In genomic region chr1:172531846-172532699, GRCh38 we compare ENCODE assay signal across 8 cellular contexts. TPM values are rescaled to one million over a fixed set of nuclear protein-coding genes. Genes with fewer than 3 reads are reported as not detected.
A peak's percentile ranks its signal among the peaks of the same experiment; 100 is the strongest.
DNase-seq lines count a peak whose midpoint lies in the region; ATAC-seq and TF ChIP-seq lines count a peak whose summit lies in the region.

No MANE protein-coding gene starts in this region.

- DNase-seq in DMS 273 treated with DMSO at 0.1 percent for 48 hours (lab: John Stamatoyannopoulos, UW), result peak; percentile 97
- peak; percentile 84 for DNase-seq in HuH-7 (ENCODE audit: low spot score)
- peak; percentile 69 for DNase-seq in activated T-cell treated with anti-CD3 and anti-CD28 coated beads for 48 hours (ENCODE audit: low read depth)
- DNase-seq in stimulated activated CD8-positive, alpha-beta memory T cell treated with anti-CD3 and anti-CD28 coated beads, Interleukin-7, amount 100 ng/mL, for 1 hour (ENCODE audit: low read depth in 2 of 2), result peak; percentile 68 to 69

- peak overlapping the region; percentile 84; the same call in 1 of the 2 replicates for H2AFZ ChIP-seq in OCI-LY1 (ENCODE audit: low read length)

- no peaks in the 10 kb centered on the region for H3K27me3 ChIP-seq in OCI-LY1 (ENCODE audit: insufficient read depth, low read length)
- H3K27me3 ChIP-seq in muscle layer of colon (ENCODE audit: control insufficient read depth in 1 of 2, insufficient read depth in 2 of 2, low read length in 2 of 2), result no peaks in the 10 kb centered on the region

- peak overlapping the region; percentile 83 for H3K4me2 ChIP-seq in OCI-LY1 (ENCODE audit: low read length)

- no peaks in the 10 kb centered on the region for H3K9me3 ChIP-seq in OCI-LY1 (ENCODE audit: low read length)
- no peaks in the 10 kb centered on the region for H3K9me3 ChIP-seq in muscle layer of colon (ENCODE audit: low read length)

- H3K9ac ChIP-seq in OCI-LY1 (ENCODE audit: low read length) (peak overlapping the region; percentile 76), muscle layer of colon (ENCODE audit: low read length) (peak overlapping the region; percentile 88)

- no peak for TF ChIP-seq CTCF in OCI-LY1 (IDR thresholded peaks at IDR 0.05; ENCODE audit: low read length)

- H3K9me2 ChIP-seq in OCI-LY1 (ENCODE audit: low read depth, low read length), result no peaks in the 10 kb centered on the region

- peak overlapping the region; percentile 83 for H3K4me3 ChIP-seq in OCI-LY1 (ENCODE audit: low read depth, low read length, poor library complexity, severe bottlenecking)
- H3K4me3 ChIP-seq in muscle layer of colon (ENCODE audit: low read depth in 1 of 2, low read length in 2 of 2), result peak overlapping the region; percentile 82 to 93

- H3K27ac ChIP-seq in OCI-LY1 (ENCODE audit: low read depth, low read length, poor library complexity, severe bottlenecking), result peak overlapping the region; percentile 67
- peak overlapping the region; percentile 82 for H3K27ac ChIP-seq in muscle layer of colon (ENCODE audit: low read depth, low read length)

- peaks cover 35% of the 10 kb centered on the region for H3K4me1 ChIP-seq in OCI-LY1 (ENCODE audit: insufficient read depth, low read length, severe bottlenecking)
- H3K4me1 ChIP-seq in muscle layer of colon (ENCODE audit: insufficient read depth, low read length), result peaks cover 24% of the 10 kb centered on the region

- ATAC-seq in GM21526 (IDR thresholded peaks at IDR 0.05; ENCODE audit: low FRiP score, unreplicated experiment) (peak; percentile 72), esophagus mucosa (peak; percentile 87)

- H3F3A ChIP-seq in OCI-LY1 (ENCODE audit: insufficient read depth, low read length), result no peaks in the 10 kb centered on the region

- peaks cover 37% of the 10 kb centered on the region for H3K79me2 ChIP-seq in OCI-LY1 (ENCODE audit: insufficient read depth, low read length)

- no peaks in the 10 kb centered on the region for H4K20me1 ChIP-seq in OCI-LY1 (ENCODE audit: insufficient read depth, low read length)

- H3K36me3 ChIP-seq in OCI-LY1 (ENCODE audit: insufficient read depth, low read length) (peaks cover 5% of the 10 kb centered on the region; the same call in 1 of the 2 replicates), muscle layer of colon (ENCODE audit: insufficient read depth, low read length) (no peaks in the 10 kb centered on the region)

RNA-seq across cellular contexts. Expression of gene SUCO, which starts 0.9 kb away (rescaled TPM):
- total RNA-seq in esophagus mucosa, result 13.5 TPM

Comparison
In these comparisons a context has a peak if more than half of its experiments do, and no peak if none do; other contexts are left out.
1. Peak in every context shown above with its lines: DNase-seq, ATAC-seq, H3K4me3 ChIP-seq and H3K27ac ChIP-seq.